In the genomic region with DNA sequence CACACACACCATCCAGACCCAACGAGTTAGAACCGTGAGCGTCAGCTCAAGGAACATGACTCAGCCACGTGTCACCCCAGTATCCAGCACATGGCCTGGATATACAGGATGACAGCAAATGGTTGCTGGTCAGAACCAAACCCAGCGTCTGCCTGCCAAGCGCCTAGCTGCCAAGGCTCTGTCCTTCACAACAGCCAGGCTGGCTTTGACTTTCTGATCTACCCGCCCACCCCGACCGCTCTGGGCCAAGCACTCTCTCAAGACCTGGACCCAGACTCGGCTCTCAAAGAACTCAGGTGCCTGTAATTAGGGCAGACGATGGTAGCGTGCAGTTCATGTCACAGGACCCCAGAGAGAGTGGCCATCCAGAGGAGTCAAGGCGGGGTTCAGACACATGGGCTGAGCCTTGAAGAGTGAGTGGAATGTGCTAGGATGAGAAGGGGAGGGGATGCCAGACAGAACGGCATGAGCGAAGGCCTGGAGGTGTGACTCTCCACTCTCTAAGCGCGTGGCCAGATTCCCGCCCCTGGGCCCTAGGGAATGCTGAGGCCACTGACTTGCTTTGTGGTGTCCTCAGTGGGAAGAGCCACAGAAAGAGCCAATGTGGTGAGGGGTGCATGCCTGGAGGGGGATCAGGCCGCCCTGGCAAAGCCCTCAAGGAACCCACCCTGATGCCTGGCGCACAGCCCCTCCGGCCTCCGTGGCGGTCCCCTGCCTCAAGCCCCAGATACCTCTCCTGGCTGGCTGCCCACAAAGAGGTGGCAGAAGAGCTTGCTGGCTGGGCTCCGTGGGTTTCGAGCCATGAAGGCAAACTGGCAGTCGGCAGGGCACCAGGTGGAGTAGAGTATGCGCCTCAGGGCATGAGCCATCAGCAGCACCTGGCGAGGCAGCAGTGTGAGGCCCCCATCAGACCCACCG, we compare ENCODE assay signal across 1 cellular context.
A peak's percentile ranks its signal among the peaks of the same experiment; 100 is the strongest.
TF ChIP-seq lines count a peak whose summit lies in the region.

No MANE protein-coding gene starts in this region.

TF ChIP-seq in IMR-90, 13 proteins besides CTCF, POLR2A, EP300 and RAD21:
- TF ChIP-seq, protein P1, sequence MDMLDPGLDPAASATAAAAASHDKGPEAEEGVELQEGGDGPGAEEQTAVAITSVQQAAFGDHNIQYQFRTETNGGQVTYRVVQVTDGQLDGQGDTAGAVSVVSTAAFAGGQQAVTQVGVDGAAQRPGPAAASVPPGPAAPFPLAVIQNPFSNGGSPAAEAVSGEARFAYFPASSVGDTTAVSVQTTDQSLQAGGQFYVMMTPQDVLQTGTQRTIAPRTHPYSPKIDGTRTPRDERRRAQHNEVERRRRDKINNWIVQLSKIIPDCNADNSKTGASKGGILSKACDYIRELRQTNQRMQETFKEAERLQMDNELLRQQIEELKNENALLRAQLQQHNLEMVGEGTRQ (IDR thresholded peaks at IDR 0.05; ENCODE audit: low read depth, low read length), result peak; percentile 76
- TF ChIP-seq MXI1 (IDR thresholded peaks at IDR 0.05; ENCODE audit: borderline replicate concordance, low read depth, low read length) (peak; percentile 88), FOS (IDR thresholded peaks at IDR 0.05; ENCODE audit: low read depth, low read length) (peak; percentile 44), BHLHE40 (IDR thresholded peaks at IDR 0.05; ENCODE audit: low read depth, low read length) (peak; percentile 79), SMC3 (IDR thresholded peaks at IDR 0.05; ENCODE audit: low read depth, low read length) (no peak)
TF ChIP-seq in IMR-90: peak in this region for 4.
